ENCODE assay signal across 8 cellular contexts in genomic region chr12:110280784-110281548, GRCh38. TPM values are rescaled to one million over a fixed set of nuclear protein-coding genes. Genes with fewer than 3 reads are reported as not detected.
A peak's percentile ranks its signal among the peaks of the same experiment; 100 is the strongest.
DNase-seq lines count a peak whose midpoint lies in the region; ATAC-seq, FAIRE-seq and TF ChIP-seq lines count a peak whose summit lies in the region.

Gene ATP2A2, plus strand, starts transcription at chr12:110281247. Its CDS starts 543 bp downstream, at chr12:110281790.

- H3K4me1 ChIP-seq in right cardiac atrium (ENCODE audit: control insufficient read depth, insufficient read depth, low read length), result peaks cover 1% of the 10 kb centered on the region

- intact Hi-C loops in T-helper 2 cell treated with Interferon-gamma antibody and Interleukin-4, amounts not matched to agents 100 ng/mL and 5 ng/mL, for 36 hours (cut with micrococcal nuclease), result loop anchor here (1.0 to 5.0 kb wide), 6 partner anchors 122 to 461 kb away; partner anchors contain the start of genes ANAPC7, FAM216A, GIT2 and GPN3
- intact Hi-C loops in right cardiac atrium (cut with DNase I), result loop anchor here in 3 of 4 donors (5.0 to 10.0 kb wide), 2 partner anchors 34 to 56 kb away; no protein-coding TSS in a partner anchor

- no peaks in the 10 kb centered on the region for H3K27me3 ChIP-seq in right cardiac atrium (ENCODE audit: control insufficient read depth, insufficient read depth)

- TF ChIP-seq POLR2A in GM18505 (IDR thresholded peaks at IDR 0.05; ENCODE audit: borderline replicate concordance, extremely low read depth, insufficient read depth, insufficient read length), result peak; percentile 94

- no peaks in the 10 kb centered on the region for H3K9me3 ChIP-seq in right cardiac atrium (ENCODE audit: control insufficient read depth, low read length)

- DNase-seq in NCI-H187 treated with DMSO at 0.1 percent for 48 hours (lab: John Stamatoyannopoulos, UW), result peak; percentile 64
- DNase-seq in right cardiac atrium, result peak; percentile 92 to 97 (median 97)
- peak; percentile 93 for DNase-seq in putamen (ENCODE audit: low spot score)
- peak; percentile 91 for DNase-seq in urothelium cell line (ENCODE audit: low spot score)

- peak within 1 kb of the TSS; percentile 95 for H3K27ac ChIP-seq in angular gyrus (ENCODE audit: low read depth, low read length)
- H3K27ac ChIP-seq in right cardiac atrium (ENCODE audit: low read length), result peak within 1 kb of the TSS; percentile 87

- ATAC-seq in GM18505 (IDR thresholded peaks at IDR 0.05; ENCODE audit: unreplicated experiment) (peak; percentile 75), HG02938 (IDR thresholded peaks at IDR 0.05; ENCODE audit: unreplicated experiment) (peak; percentile 68), right cardiac atrium (peak; percentile 92 to 95)

- no peak for FAIRE-seq in urothelium cell line (lab: Jason Lieb, UNC)

- WGBS in right cardiac atrium, result under 1% methylated on average over 98 of the region's 108 CpGs

- peak within 1 kb of the TSS; percentile 96 for H3K4me3 ChIP-seq in right cardiac atrium (ENCODE audit: low read length)

RNA-seq across cellular contexts. Expression of gene ATP2A2, which starts in this region (rescaled TPM):
- 180 and 186 TPM in 2 replicates for total RNA-seq in T-helper 2 cell treated with Interferon-gamma antibody and Interleukin-4, amounts not matched to agents 100 ng/mL and 5 ng/mL, for 36 hours
- 1,000 to 10,000 TPM; 2,744 to 3,920 (median 3,065) TPM for total RNA-seq in right cardiac atrium
- 1,499 TPM for polyA plus RNA-seq in right cardiac atrium

Comparison
In these comparisons a context has a peak if more than half of its experiments do, and no peak if none do; other contexts are left out.
1. Peak in every context shown above with its lines: DNase-seq, ATAC-seq, H3K4me3 ChIP-seq and H3K27ac ChIP-seq.
2. RNA of gene ATP2A2 (total RNA-seq): 2,744 to 3,920 TPM in right cardiac atrium; 180 to 186 TPM in T-helper 2 cell treated with Interferon-gamma antibody and Interleukin-4, amounts not matched to agents 100 ng/mL and 5 ng/mL, for 36 hours; every median in the first group is over 10 times any median in the second.